29 cellular contexts compared by ENCODE assay signal in genomic region chr18:31840499-31840898, GRCh38.
"Had no signal": no experiment of that assay in that cellular context is flagged by ENCODE, and none has a peak within 500 bp of the region (broad histone marks: within the 10 kb centered on the region; RNA-seq: fewer than 3 reads in every experiment).

No MANE protein-coding gene starts in this region.

- H3K27ac Mint-ChIP-seq: stimulated activated effector memory CD8-positive, alpha-beta T cell treated with anti-CD3 and anti-CD28 coated beads, Interleukin-12 subunit alpha, Interleukin-12 subunit beta, amount 100 ng/mL, for 72 hours; stimulated activated memory B cell treated with anti-CD40 and anti-IgM and Interleukin-4, amounts not matched to agents 10 μg/mL and 1 μg/mL and 100 μg/mL, for 72 hours; stimulated activated naive B cell treated with anti-CD40 and anti-IgM and Interleukin-4, amounts not matched to agents 10 μg/mL and 1 μg/mL and 100 μg/mL, for 72 hours; stimulated activated naive CD8-positive, alpha-beta T cell treated with anti-CD3 and anti-CD28 coated beads, Interleukin-15, amount 100 ng/mL, for 72 hours; stimulated activated naive CD8-positive, alpha-beta T cell treated with anti-CD3 and anti-CD28 coated beads, Interleukin-15, Interleukin-2, amounts not matched to agents 100 ng/mL and 50 ng/mL, for 24 hours; type B pancreatic cell had no signal

- H3K27me3 ChIP-seq: stomach, suprapubic skin, testis, thyroid gland, tibial artery, tibial nerve, transverse colon, upper lobe of left lung, upper lobe of right lung, uterus, vagina had no signal

- H3K27me3 Mint-ChIP-seq: stimulated activated memory B cell treated with anti-CD40 and anti-IgM and Interleukin-4, amounts not matched to agents 10 μg/mL and 1 μg/mL and 100 μg/mL, for 72 hours; stimulated activated naive B cell treated with anti-CD40 and anti-IgM and Interleukin-4, amounts not matched to agents 10 μg/mL and 1 μg/mL and 100 μg/mL, for 72 hours; stimulated activated naive CD8-positive, alpha-beta T cell treated with anti-CD3 and anti-CD28 coated beads, Interleukin-15, amount 100 ng/mL, for 72 hours; stimulated activated naive CD8-positive, alpha-beta T cell treated with anti-CD3 and anti-CD28 coated beads, Interleukin-15, Interleukin-2, amounts not matched to agents 100 ng/mL and 50 ng/mL, for 24 hours; type B pancreatic cell had no signal

- H3K36me3 ChIP-seq: uterus had no signal

- H3K4me1 ChIP-seq: stomach, suprapubic skin, testis, thyroid gland, tibial artery, tibial nerve, transverse colon, upper lobe of left lung, upper lobe of right lung, uterus, vagina had no signal

- H3K9me3 Mint-ChIP-seq: stimulated activated effector memory CD8-positive, alpha-beta T cell treated with anti-CD3 and anti-CD28 coated beads, Interleukin-12 subunit alpha, Interleukin-12 subunit beta, amount 100 ng/mL, for 72 hours; stimulated activated memory B cell treated with anti-CD40 and anti-IgM and Interleukin-4, amounts not matched to agents 10 μg/mL and 1 μg/mL and 100 μg/mL, for 72 hours; stimulated activated naive B cell treated with anti-CD40 and anti-IgM and Interleukin-4, amounts not matched to agents 10 μg/mL and 1 μg/mL and 100 μg/mL, for 72 hours; stimulated activated naive CD8-positive, alpha-beta T cell treated with anti-CD3 and anti-CD28 coated beads, Interleukin-15, amount 100 ng/mL, for 72 hours; stimulated activated naive CD8-positive, alpha-beta T cell treated with anti-CD3 and anti-CD28 coated beads, Interleukin-15, Interleukin-2, amounts not matched to agents 100 ng/mL and 50 ng/mL, for 24 hours; type B pancreatic cell had no signal

- DNase-seq: stimulated activated CD4-positive, alpha-beta T cell treated with anti-CD3 and anti-CD28 coated beads, Interleukin-2, amount 100 ng/mL, for 48 hours; stimulated activated CD4-positive, alpha-beta T cell treated with anti-CD3 and anti-CD28 coated beads, Interleukin-4, amount 100 ng/mL, for 1 hour; stimulated activated CD4-positive, alpha-beta T cell treated with anti-CD3 and anti-CD28 coated beads, Interleukin-4, amount 100 ng/mL, for 24 hours; stimulated activated CD4-positive, alpha-beta T cell treated with anti-CD3 and anti-CD28 coated beads, Interleukin-4, amount 100 ng/mL, for 4 hours; stimulated activated CD8-positive, alpha-beta memory T cell treated with anti-CD3 and anti-CD28 coated beads, Interleukin-4, amount 100 ng/mL, for 48 hours; stimulated activated naive B cell treated with anti-CD40 and anti-IgM and Interleukin-4, amounts not matched to agents 10 μg/mL and 1 μg/mL and 100 μg/mL, for 72 hours; stimulated activated naive CD4-positive, alpha-beta T cell; stimulated activated naive CD4-positive, alpha-beta T cell treated with Interleukin-2 at 50 U/mL for 16 hours; stimulated activated naive CD8-positive, alpha-beta T cell treated with anti-CD3 and anti-CD28 coated beads, Interleukin-15, amount 100 ng/mL, for 72 hours; stimulated activated naive CD8-positive, alpha-beta T cell treated with anti-CD3 and anti-CD28 coated beads, Interleukin-15, Interleukin-2, amounts not matched to agents 100 U/mL and 50 U/mL, for 24 hours; stomach; substantia nigra; testis; thyroid gland; tibial artery; transverse colon; trophoblast cell; upper lobe of left lung; upper lobe of right lung; uterus had no signal

- H3K9me3 ChIP-seq: stomach, suprapubic skin, testis, thoracic aorta, thyroid gland, tibial artery, tibial nerve, transverse colon, upper lobe of left lung, upper lobe of right lung, uterus, vagina had no signal

- FAIRE-seq: urothelium cell line had no signal

- H3K27ac ChIP-seq: stomach, suprapubic skin, testis, thoracic aorta, thyroid gland, tibial artery, tibial nerve, transverse colon, upper lobe of left lung, upper lobe of right lung, uterus, vagina had no signal

- H3K4me1 Mint-ChIP-seq: stimulated activated effector memory CD8-positive, alpha-beta T cell treated with anti-CD3 and anti-CD28 coated beads, Interleukin-12 subunit alpha, Interleukin-12 subunit beta, amount 100 ng/mL, for 72 hours; stimulated activated memory B cell treated with anti-CD40 and anti-IgM and Interleukin-4, amounts not matched to agents 10 μg/mL and 1 μg/mL and 100 μg/mL, for 72 hours; stimulated activated naive B cell treated with anti-CD40 and anti-IgM and Interleukin-4, amounts not matched to agents 10 μg/mL and 1 μg/mL and 100 μg/mL, for 72 hours; stimulated activated naive CD8-positive, alpha-beta T cell treated with anti-CD3 and anti-CD28 coated beads, Interleukin-15, amount 100 ng/mL, for 72 hours had no signal

- ATAC-seq: stimulated activated effector memory CD8-positive, alpha-beta T cell treated with anti-CD3 and anti-CD28 coated beads, Interleukin-12 subunit alpha, Interleukin-12 subunit beta, amount 100 ng/mL, for 72 hours; stimulated activated memory B cell treated with anti-CD40 and anti-IgM and Interleukin-4, amounts not matched to agents 10 μg/mL and 1 μg/mL and 100 μg/mL, for 72 hours; stimulated activated naive B cell treated with anti-CD40 and anti-IgM and Interleukin-4, amounts not matched to agents 10 μg/mL and 1 μg/mL and 100 μg/mL, for 72 hours; stimulated activated naive CD8-positive, alpha-beta T cell treated with anti-CD3 and anti-CD28 coated beads, Interleukin-15, amount 100 ng/mL, for 72 hours; stimulated activated naive CD8-positive, alpha-beta T cell treated with anti-CD3 and anti-CD28 coated beads, Interleukin-15, Interleukin-2, amounts not matched to agents 100 U/mL and 50 U/mL, for 24 hours; upper lobe of right lung had no signal

- H3K4me3 ChIP-seq: stomach, suprapubic skin, testis, thoracic aorta, thyroid gland, tibial artery, tibial nerve, transverse colon, upper lobe of left lung, upper lobe of right lung, uterus, vagina had no signal

- H3K4me3 Mint-ChIP-seq: stimulated activated effector memory CD8-positive, alpha-beta T cell treated with anti-CD3 and anti-CD28 coated beads, Interleukin-12 subunit alpha, Interleukin-12 subunit beta, amount 100 ng/mL, for 72 hours; stimulated activated memory B cell treated with anti-CD40 and anti-IgM and Interleukin-4, amounts not matched to agents 10 μg/mL and 1 μg/mL and 100 μg/mL, for 72 hours; stimulated activated naive B cell treated with anti-CD40 and anti-IgM and Interleukin-4, amounts not matched to agents 10 μg/mL and 1 μg/mL and 100 μg/mL, for 72 hours; stimulated activated naive CD8-positive, alpha-beta T cell treated with anti-CD3 and anti-CD28 coated beads, Interleukin-15, amount 100 ng/mL, for 72 hours; stimulated activated naive CD8-positive, alpha-beta T cell treated with anti-CD3 and anti-CD28 coated beads, Interleukin-15, Interleukin-2, amounts not matched to agents 100 ng/mL and 50 ng/mL, for 24 hours; type B pancreatic cell had no signal
